ENCODE assay signal across 10 cellular contexts in genomic region chr5:172901788-172902496, GRCh38. TPM values are rescaled to one million over a fixed set of nuclear protein-coding genes. Genes with fewer than 3 reads are reported as not detected.
DNase-seq lines count a peak whose midpoint lies in the region; ATAC-seq and TF ChIP-seq lines count a peak whose summit lies in the region.
"Had no signal": no experiment of that assay in that cellular context is flagged by ENCODE, and none has a peak within 500 bp of the region (broad histone marks: within the 10 kb centered on the region; RNA-seq: fewer than 3 reads in every experiment).

No MANE protein-coding gene starts in this region.

- no peaks in the 10 kb centered on the region for H3K27me3 Mint-ChIP-seq in activated CD4-positive, alpha-beta T cell treated with anti-CD3 and anti-CD28 coated beads, Interleukin-2, amount 10 ng/mL, durations not matched to agents 7 days and 5 days
- H3K27me3 Mint-ChIP-seq: activated CD8-positive, alpha-beta memory T cell treated with anti-CD3 and anti-CD28 coated beads, Interleukin-2, amount 10 ng/mL, durations not matched to agents 7 days and 5 days; stimulated activated memory B cell treated with anti-CD40 and anti-IgM and Interleukin-4, amounts not matched to agents 10 μg/mL and 1 μg/mL and 100 μg/mL, for 72 hours had no signal

- no peak overlapping the region for H3K4me3 ChIP-seq in Peyer's patch
- H3K4me3 ChIP-seq in neutrophil (ENCODE audit: low read depth in 1 of 2, low read length in 1 of 2) = no peak overlapping the region

- no peak for TF ChIP-seq CTCF in Peyer's patch (IDR thresholded peaks at IDR 0.05)
- no peak for TF ChIP-seq CTCF in neutrophil (IDR thresholded peaks at IDR 0.05)

- peaks cover 3% of the 10 kb centered on the region for H3K36me3 Mint-ChIP-seq in activated CD4-positive, alpha-beta T cell treated with anti-CD3 and anti-CD28 coated beads, Interleukin-2, amount 10 ng/mL, durations not matched to agents 7 days and 5 days (ENCODE audit: low read depth)
- H3K36me3 Mint-ChIP-seq: activated CD8-positive, alpha-beta memory T cell treated with anti-CD3 and anti-CD28 coated beads, Interleukin-2, amount 10 ng/mL, durations not matched to agents 7 days and 5 days had no signal

- H3K9me3 Mint-ChIP-seq in activated CD4-positive, alpha-beta T cell treated with anti-CD3 and anti-CD28 coated beads, Interleukin-2, amount 10 ng/mL, durations not matched to agents 7 days and 5 days = no peaks in the 10 kb centered on the region
- H3K9me3 Mint-ChIP-seq: stimulated activated memory B cell treated with anti-CD40 and anti-IgM and Interleukin-4, amounts not matched to agents 10 μg/mL and 1 μg/mL and 100 μg/mL, for 72 hours had no signal

- no peak for TF ChIP-seq POLR2A in Peyer's patch (IDR thresholded peaks at IDR 0.05)

- POLR2A ChIA-PET in activated CD4-positive, alpha-beta T cell treated with anti-CD3 and anti-CD28 coated beads, Interleukin-2, amount 10 ng/mL, durations not matched to agents 7 days and 5 days (lab: Charles Lee) = no interaction called here

- no peaks in the 10 kb centered on the region for H3K27me3 ChIP-seq in Peyer's patch
- H3K27me3 ChIP-seq in neutrophil = no peaks in the 10 kb centered on the region

- H3K27ac ChIP-seq in Peyer's patch = peak overlapping the region; percentile 14 to 98 (median 72)
- H3K27ac ChIP-seq in epithelial cell of prostate = peak overlapping the region; percentile 100
- H3K27ac ChIP-seq in neutrophil = peak overlapping the region; percentile 13

- H3K4me1 ChIP-seq in Peyer's patch (peaks cover 0 to 35% (median 11%) of the 10 kb centered on the region in 4 donors), neutrophil (ENCODE audit: control insufficient read depth in 1 of 2, insufficient read depth in 1 of 2, low read depth in 1 of 2, low read length in 1 of 2) (peaks cover 2 to 9% of the 10 kb centered on the region in 2 experiments)

- CTCF ChIA-PET in activated CD4-positive, alpha-beta T cell treated with anti-CD3 and anti-CD28 coated beads, Interleukin-2, amount 10 ng/mL, durations not matched to agents 7 days and 5 days (lab: Charles Lee) = interaction anchor here (0.6 kb wide), 1 partner anchor 1515 kb away, joined by 3 read pairs; no protein-coding TSS in a partner anchor

- no peak for ATAC-seq in stimulated activated naive CD8-positive, alpha-beta T cell treated with anti-CD3 and anti-CD28 coated beads, Interleukin-15, Interleukin-2, amounts not matched to agents 100 U/mL and 50 U/mL, for 24 hours
- ATAC-seq: activated CD8-positive, alpha-beta memory T cell treated with anti-CD3 and anti-CD28 coated beads, Interleukin-2, amount 10 ng/mL, durations not matched to agents 7 days and 5 days; stimulated activated memory B cell treated with anti-CD40 and anti-IgM and Interleukin-4, amounts not matched to agents 10 μg/mL and 1 μg/mL and 100 μg/mL, for 72 hours had no signal

- peaks cover 9% of the 10 kb centered on the region for H3K4me1 Mint-ChIP-seq in activated CD4-positive, alpha-beta T cell treated with anti-CD3 and anti-CD28 coated beads, Interleukin-2, amount 10 ng/mL, durations not matched to agents 7 days and 5 days

- H3K36me3 ChIP-seq in Peyer's patch (peaks cover 0 to 21% (median 0%) of the 10 kb centered on the region in 3 donors), neutrophil (peaks cover 37% of the 10 kb centered on the region)

- no peak overlapping the region for H3K4me3 Mint-ChIP-seq in activated CD4-positive, alpha-beta T cell treated with anti-CD3 and anti-CD28 coated beads, Interleukin-2, amount 10 ng/mL, durations not matched to agents 7 days and 5 days
- H3K4me3 Mint-ChIP-seq: activated CD8-positive, alpha-beta memory T cell treated with anti-CD3 and anti-CD28 coated beads, Interleukin-2, amount 10 ng/mL, durations not matched to agents 7 days and 5 days; stimulated activated memory B cell treated with anti-CD40 and anti-IgM and Interleukin-4, amounts not matched to agents 10 μg/mL and 1 μg/mL and 100 μg/mL, for 72 hours had no signal

- H3K9me3 ChIP-seq in Peyer's patch (no peaks in the 10 kb centered on the region), neutrophil (no peaks in the 10 kb centered on the region)

- H3K27ac Mint-ChIP-seq in activated CD4-positive, alpha-beta T cell treated with anti-CD3 and anti-CD28 coated beads, Interleukin-2, amount 10 ng/mL, durations not matched to agents 7 days and 5 days = no peak overlapping the region
- H3K27ac Mint-ChIP-seq: activated CD8-positive, alpha-beta memory T cell treated with anti-CD3 and anti-CD28 coated beads, Interleukin-2, amount 10 ng/mL, durations not matched to agents 7 days and 5 days; stimulated activated memory B cell treated with anti-CD40 and anti-IgM and Interleukin-4, amounts not matched to agents 10 μg/mL and 1 μg/mL and 100 μg/mL, for 72 hours had no signal

- DNase-seq in A172 (ENCODE audit: low spot score) (peak; percentile 56), Peyer's patch (no peak), epithelial cell of prostate (ENCODE audit: low read depth, low spot score) (no peak), AG20443 (ENCODE audit: low spot score) (no peak), DMS114 treated with DMSO at 0.1 percent for 48 hours (lab: John Stamatoyannopoulos, UW; ENCODE audit: unreplicated experiment) (no peak)
- no peak for DNase-seq in stimulated activated naive CD8-positive, alpha-beta T cell treated with anti-CD3 and anti-CD28 coated beads, Interleukin-15, Interleukin-2, amounts not matched to agents 100 U/mL and 50 U/mL, for 24 hours
- DNase-seq in activated CD4-positive, alpha-beta T cell treated with anti-CD3 and anti-CD28 coated beads, Interleukin-2, amount 10 ng/mL, durations not matched to agents 7 days and 5 days = no peak
- DNase-seq: activated CD8-positive, alpha-beta memory T cell treated with anti-CD3 and anti-CD28 coated beads, Interleukin-2, amount 10 ng/mL, durations not matched to agents 7 days and 5 days had no signal

RNA-seq across cellular contexts. Expression of gene RPL26L1, which starts 57.3 kb away (rescaled TPM):
- total RNA-seq in A172 (2014; rRNA removed; shearing (Covaris generic)) = 187 and 205 TPM in 2 replicates
- total RNA-seq in Peyer's patch = 10 to 100 TPM in 3 of 4 donors, 1 to 10 TPM in 1; 9.9 to 21.4 (median 15.3) TPM
- total RNA-seq in activated CD4-positive, alpha-beta T cell treated with anti-CD3 and anti-CD28 coated beads, Interleukin-2, amount 10 ng/mL, durations not matched to agents 7 days and 5 days = 10 to 100 TPM; 39.9 to 44.3 TPM

Comparison
In these comparisons a context has a peak if more than half of its experiments do, and no peak if none do; other contexts are left out.
1. H3K27ac ChIP-seq: peak in every context shown above with its lines; median percentile 100 in epithelial cell of prostate; 72 in Peyer's patch; 13 in neutrophil.